8 cellular contexts compared by ENCODE assay signal in the genomic region with DNA sequence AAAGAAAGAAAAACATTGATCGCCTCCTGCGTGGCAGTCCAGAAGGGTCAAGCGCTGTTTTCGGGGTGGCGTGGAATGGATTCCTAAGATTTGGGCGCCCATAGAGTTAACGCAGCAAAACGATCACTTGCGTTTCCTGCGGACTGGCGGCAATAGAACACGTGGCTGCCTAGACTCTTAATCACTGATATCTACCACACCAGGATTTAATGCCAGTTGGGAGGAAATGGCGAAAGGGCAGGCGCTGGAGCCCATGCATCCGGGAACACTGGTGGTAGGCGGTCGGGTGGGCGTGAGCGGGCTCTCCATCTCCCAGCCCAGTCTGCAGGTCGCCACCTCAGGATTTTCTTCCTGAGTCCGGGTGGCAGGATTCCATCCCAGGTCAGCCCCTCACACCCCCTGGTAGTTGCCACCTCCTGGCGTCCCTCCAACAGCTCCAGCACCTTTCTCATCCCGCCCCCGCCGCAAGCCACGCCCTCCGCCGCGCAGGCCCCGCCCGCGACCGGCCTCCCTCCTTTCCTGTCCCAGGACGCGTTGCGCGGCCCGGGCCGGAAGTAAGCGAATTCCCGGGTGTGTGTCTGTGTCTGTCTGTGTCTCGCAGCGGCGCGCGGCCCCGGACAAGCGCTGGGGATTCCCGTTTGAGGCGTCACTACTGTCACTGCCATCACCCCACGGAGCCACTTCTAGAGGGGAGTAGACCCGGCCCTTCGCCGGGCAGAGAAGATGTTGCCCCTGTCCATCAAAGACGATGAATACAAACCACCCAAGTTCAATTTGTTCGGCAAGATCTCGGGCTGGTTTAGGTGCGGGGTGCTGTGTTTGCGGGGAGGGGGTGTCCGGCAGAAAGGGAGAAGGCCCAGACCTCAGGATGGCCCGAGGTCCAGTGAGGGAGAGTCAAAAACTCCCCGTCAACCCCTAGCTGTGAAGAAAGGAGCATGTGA. TPM values are rescaled to one million over a fixed set of nuclear protein-coding genes. Genes with fewer than 3 reads are reported as not detected.
DNase-seq lines count a peak whose midpoint lies in the region; ATAC-seq and TF ChIP-seq lines count a peak whose summit lies in the region.

A gene with protein sequence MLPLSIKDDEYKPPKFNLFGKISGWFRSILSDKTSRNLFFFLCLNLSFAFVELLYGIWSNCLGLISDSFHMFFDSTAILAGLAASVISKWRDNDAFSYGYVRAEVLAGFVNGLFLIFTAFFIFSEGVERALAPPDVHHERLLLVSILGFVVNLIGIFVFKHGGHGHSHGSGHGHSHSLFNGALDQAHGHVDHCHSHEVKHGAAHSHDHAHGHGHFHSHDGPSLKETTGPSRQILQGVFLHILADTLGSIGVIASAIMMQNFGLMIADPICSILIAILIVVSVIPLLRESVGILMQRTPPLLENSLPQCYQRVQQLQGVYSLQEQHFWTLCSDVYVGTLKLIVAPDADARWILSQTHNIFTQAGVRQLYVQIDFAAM (plus strand): TSS at position 551 of the 941 bp plus-strand sequence. CDS start 173 bp downstream, at position 724.

- H3K4me1 ChIP-seq in prostate gland (replicated peaks), result peaks cover 2% of the 10 kb centered on the region

- no peaks in the 10 kb centered on the region for H3K27me3 ChIP-seq in prostate gland (replicated peaks; ENCODE audit: insufficient read depth)

- H3K4me3 ChIP-seq in prostate gland, result peak within 1 kb of the TSS; percentile 55 to 76

- H3K27ac ChIP-seq in angular gyrus (ENCODE audit: low read depth, low read length) (peak within 1 kb of the TSS; percentile 87), prostate gland (peak within 1 kb of the TSS; percentile 94)

- TF ChIP-seq POLR2A in prostate gland (IDR thresholded peaks at IDR 0.05), result peak; percentile 51

- intact Hi-C loops in left ventricle myocardium superior (cut with micrococcal nuclease), result no loop called here
- intact Hi-C loops in prostate gland (cut with DNase I), result loop anchor here (10.0 kb wide), 1 partner anchor 761 kb away; a partner anchor contains a TSS

- no peaks in the 10 kb centered on the region for H3K9me3 ChIP-seq in prostate gland

- ATAC-seq in GM18499 (IDR thresholded peaks at IDR 0.05; ENCODE audit: insufficient read depth, unreplicated experiment) (peak; percentile 43), HG02885 (IDR thresholded peaks at IDR 0.05; ENCODE audit: poor library complexity, unreplicated experiment) (peak; percentile 80), left ventricle myocardium superior (peak; percentile 97)

- WGBS in prostate gland, result 1% methylated on average over 36 of the region's 62 CpGs

- TF ChIP-seq CTCF in prostate gland (IDR thresholded peaks at IDR 0.05), result no peak

- DNase-seq in NCI-H187 (lab: John Stamatoyannopoulos, UW) (peak; percentile 75 to 77), T-helper 2 cell (peak; percentile 93 to 98 (median 95)), left ventricle myocardium superior (peak; percentile 98), prostate gland (ENCODE audit: low spot score) (peak; percentile 94), ureter (ENCODE audit: low spot score) (peak; percentile 98)

- no peaks in the 10 kb centered on the region for H3K36me3 ChIP-seq in prostate gland

RNA-seq across cellular contexts. Expression of the gene that starts here (rescaled TPM):
- total RNA-seq in left ventricle myocardium superior (3.5 TPM), prostate gland (10 to 100 TPM; 19.8 to 31.0 TPM), ureter (38.8 TPM)

Comparison
In these comparisons a context has a peak if more than half of its experiments do, and no peak if none do; other contexts are left out.
1. Peak in every context shown above with its lines: DNase-seq, ATAC-seq, H3K4me3 ChIP-seq and H3K27ac ChIP-seq.
2. ATAC-seq: peak in every context shown above with its lines; median percentile 97 in left ventricle myocardium superior; 80 in HG02885; 43 in GM18499.